1 cellular context compared by ENCODE assay signal in the genomic region with DNA sequence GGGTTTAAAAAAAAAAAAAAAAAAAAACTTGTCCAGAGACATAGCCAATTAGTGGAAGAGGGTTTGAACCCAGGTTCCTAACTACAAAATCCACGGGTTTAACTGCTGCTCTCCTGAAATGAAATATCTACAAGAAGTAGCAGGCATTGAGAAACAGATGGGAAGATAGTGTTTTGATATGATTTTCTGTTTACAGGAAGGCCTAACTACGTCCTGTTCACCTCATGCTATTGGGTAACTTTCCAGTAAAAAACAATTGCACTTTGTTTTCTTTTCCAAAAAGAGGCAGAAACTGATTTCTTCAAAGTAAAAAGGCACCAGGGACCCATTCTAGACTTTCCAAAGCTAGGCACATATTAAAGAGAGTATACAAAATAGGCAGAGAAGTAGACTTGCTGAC.
TF ChIP-seq lines count a peak whose summit lies in the region.

No MANE protein-coding gene starts in this region.

TF ChIP-seq in HepG2, 621 proteins besides CTCF, POLR2A, EP300 and RAD21:
- TF ChIP-seq SOX5 (CRISPR knock-in tag; IDR thresholded peaks at IDR 0.05; ENCODE audit: borderline replicate concordance) (peak; percentile 64; the same call in 1 of the 2 replicates), NR2C2 (CRISPR knock-in tag; IDR thresholded peaks at IDR 0.05; ENCODE audit: borderline replicate concordance) (no peak), HMG20A (CRISPR knock-in tag; IDR thresholded peaks at IDR 0.05; ENCODE audit: borderline replicate concordance) (peak; percentile 12; the same call in 1 of the 2 replicates), TEAD3 (CRISPR knock-in tag; optimal IDR thresholded peaks at IDR 0.05; ENCODE audit: borderline replicate concordance) (no peak), FOXP4 (CRISPR knock-in tag; IDR thresholded peaks at IDR 0.05) (0 out of 2 replicates have a peak, but pooled peaks have one; percentile 22), CEBPG (CRISPR knock-in tag; IDR thresholded peaks at IDR 0.05) (peak; percentile 42), ZNF484 (CRISPR knock-in tag; IDR thresholded peaks at IDR 0.05; ENCODE audit: borderline replicate concordance, low read depth) (no peak), MLX (CRISPR knock-in tag; IDR thresholded peaks at IDR 0.05) (no peak), FOXP1 (IDR thresholded peaks at IDR 0.05) (no peak), FOXP1 (CRISPR knock-in tag; IDR thresholded peaks at IDR 0.05) (0 out of 2 replicates have a peak, but pooled peaks have one; percentile 30), SOX6 (IDR thresholded peaks at IDR 0.05) (no peak), SOX6 (CRISPR knock-in tag; IDR thresholded peaks at IDR 0.05) (peak; percentile 33; the same call in 1 of the 2 replicates), KMT2A (CRISPR knock-in tag; IDR thresholded peaks at IDR 0.05) (no peak), GATAD2A (CRISPR knock-in tag; IDR thresholded peaks at IDR 0.05) (peak; percentile 45; the same call in 1 of the 2 replicates), ZNF597 (CRISPR knock-in tag; IDR thresholded peaks at IDR 0.05) (no peak), FOXA3 (CRISPR knock-in tag; IDR thresholded peaks at IDR 0.05) (peak; percentile 26; the same call in 1 of the 2 replicates), SOX13 (IDR thresholded peaks at IDR 0.05) (no peak), SOX13 (CRISPR knock-in tag; conservative IDR thresholded peaks at IDR 0.05 in 1 of 2, IDR thresholded peaks at IDR 0.05 in 1 of 2) (peak in 1 of 2 experiments; percentile 36; a peak in 1 of 4 replicates), CEBPB (IDR thresholded peaks at IDR 0.05; ENCODE audit: borderline replicate concordance, low read depth, low read length) (0 out of 2 replicates have a peak, but pooled peaks have one; percentile 10), SAP130 (CRISPR knock-in tag; IDR thresholded peaks at IDR 0.05; ENCODE audit: low read depth) (peak; percentile 36; the same call in 1 of the 2 replicates), ESRRA (CRISPR knock-in tag; IDR thresholded peaks at IDR 0.05; ENCODE audit: low read depth) (no peak), ZNF605 (CRISPR knock-in tag; IDR thresholded peaks at IDR 0.05) (no peak)
- TF ChIP-seq, protein P1, sequence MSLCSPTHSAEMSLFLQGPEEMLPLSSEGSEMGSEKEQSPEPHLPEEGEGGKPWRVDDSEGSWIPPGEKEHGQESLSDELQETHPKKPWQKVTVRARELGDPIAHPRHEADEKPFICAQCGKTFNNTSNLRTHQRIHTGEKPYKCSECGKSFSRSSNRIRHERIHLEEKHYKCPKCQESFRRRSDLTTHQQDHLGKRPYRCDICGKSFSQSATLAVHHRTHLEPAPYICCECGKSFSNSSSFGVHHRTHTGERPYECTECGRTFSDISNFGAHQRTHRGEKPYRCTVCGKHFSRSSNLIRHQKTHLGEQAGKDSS (CRISPR knock-in tag; IDR thresholded peaks at IDR 0.05; ENCODE audit: borderline replicate concordance, low read depth): no peak
- TF ChIP-seq, protein P2, sequence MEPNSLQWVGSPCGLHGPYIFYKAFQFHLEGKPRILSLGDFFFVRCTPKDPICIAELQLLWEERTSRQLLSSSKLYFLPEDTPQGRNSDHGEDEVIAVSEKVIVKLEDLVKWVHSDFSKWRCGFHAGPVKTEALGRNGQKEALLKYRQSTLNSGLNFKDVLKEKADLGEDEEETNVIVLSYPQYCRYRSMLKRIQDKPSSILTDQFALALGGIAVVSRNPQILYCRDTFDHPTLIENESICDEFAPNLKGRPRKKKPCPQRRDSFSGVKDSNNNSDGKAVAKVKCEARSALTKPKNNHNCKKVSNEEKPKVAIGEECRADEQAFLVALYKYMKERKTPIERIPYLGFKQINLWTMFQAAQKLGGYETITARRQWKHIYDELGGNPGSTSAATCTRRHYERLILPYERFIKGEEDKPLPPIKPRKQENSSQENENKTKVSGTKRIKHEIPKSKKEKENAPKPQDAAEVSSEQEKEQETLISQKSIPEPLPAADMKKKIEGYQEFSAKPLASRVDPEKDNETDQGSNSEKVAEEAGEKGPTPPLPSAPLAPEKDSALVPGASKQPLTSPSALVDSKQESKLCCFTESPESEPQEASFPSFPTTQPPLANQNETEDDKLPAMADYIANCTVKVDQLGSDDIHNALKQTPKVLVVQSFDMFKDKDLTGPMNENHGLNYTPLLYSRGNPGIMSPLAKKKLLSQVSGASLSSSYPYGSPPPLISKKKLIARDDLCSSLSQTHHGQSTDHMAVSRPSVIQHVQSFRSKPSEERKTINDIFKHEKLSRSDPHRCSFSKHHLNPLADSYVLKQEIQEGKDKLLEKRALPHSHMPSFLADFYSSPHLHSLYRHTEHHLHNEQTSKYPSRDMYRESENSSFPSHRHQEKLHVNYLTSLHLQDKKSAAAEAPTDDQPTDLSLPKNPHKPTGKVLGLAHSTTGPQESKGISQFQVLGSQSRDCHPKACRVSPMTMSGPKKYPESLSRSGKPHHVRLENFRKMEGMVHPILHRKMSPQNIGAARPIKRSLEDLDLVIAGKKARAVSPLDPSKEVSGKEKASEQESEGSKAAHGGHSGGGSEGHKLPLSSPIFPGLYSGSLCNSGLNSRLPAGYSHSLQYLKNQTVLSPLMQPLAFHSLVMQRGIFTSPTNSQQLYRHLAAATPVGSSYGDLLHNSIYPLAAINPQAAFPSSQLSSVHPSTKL (CRISPR knock-in tag; IDR thresholded peaks at IDR 0.05): peak; percentile 16; the same call in 1 of the 2 replicates
- TF ChIP-seq, protein P3, sequence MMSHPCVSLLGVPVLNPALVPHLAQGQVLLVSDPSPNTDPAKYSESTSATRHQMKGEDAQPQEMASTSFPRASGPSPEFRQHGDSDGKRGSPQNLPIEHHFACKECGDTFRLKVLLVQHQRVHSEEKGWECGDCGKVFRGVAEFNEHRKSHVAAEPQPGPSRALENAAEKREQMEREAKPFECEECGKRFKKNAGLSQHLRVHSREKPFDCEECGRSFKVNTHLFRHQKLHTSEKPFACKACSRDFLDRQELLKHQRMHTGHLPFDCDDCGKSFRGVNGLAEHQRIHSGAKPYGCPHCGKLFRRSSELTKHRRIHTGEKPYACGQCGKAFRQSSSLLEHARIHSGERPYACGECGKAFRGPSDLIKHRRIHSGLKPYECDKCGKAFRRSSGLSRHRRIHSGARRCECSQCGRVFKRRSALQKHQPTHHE (CRISPR knock-in tag; IDR thresholded peaks at IDR 0.05; ENCODE audit: borderline replicate concordance): no peak
- TF ChIP-seq, protein P4, sequence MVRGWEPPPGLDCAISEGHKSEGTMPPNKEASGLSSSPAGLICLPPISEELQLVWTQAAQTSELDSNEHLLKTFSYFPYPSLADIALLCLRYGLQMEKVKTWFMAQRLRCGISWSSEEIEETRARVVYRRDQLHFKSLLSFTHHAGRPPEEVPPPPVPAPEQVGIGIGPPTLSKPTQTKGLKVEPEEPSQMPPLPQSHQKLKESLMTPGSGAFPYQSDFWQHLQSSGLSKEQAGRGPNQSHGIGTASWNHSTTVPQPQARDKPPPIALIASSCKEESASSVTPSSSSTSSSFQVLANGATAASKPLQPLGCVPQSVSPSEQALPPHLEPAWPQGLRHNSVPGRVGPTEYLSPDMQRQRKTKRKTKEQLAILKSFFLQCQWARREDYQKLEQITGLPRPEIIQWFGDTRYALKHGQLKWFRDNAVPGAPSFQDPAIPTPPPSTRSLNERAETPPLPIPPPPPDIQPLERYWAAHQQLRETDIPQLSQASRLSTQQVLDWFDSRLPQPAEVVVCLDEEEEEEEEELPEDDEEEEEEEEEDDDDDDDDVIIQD (CRISPR knock-in tag; IDR thresholded peaks at IDR 0.05; ENCODE audit: low read depth): 0 out of 2 replicates have a peak, but pooled peaks have one; percentile 4
- TF ChIP-seq, protein P5, sequence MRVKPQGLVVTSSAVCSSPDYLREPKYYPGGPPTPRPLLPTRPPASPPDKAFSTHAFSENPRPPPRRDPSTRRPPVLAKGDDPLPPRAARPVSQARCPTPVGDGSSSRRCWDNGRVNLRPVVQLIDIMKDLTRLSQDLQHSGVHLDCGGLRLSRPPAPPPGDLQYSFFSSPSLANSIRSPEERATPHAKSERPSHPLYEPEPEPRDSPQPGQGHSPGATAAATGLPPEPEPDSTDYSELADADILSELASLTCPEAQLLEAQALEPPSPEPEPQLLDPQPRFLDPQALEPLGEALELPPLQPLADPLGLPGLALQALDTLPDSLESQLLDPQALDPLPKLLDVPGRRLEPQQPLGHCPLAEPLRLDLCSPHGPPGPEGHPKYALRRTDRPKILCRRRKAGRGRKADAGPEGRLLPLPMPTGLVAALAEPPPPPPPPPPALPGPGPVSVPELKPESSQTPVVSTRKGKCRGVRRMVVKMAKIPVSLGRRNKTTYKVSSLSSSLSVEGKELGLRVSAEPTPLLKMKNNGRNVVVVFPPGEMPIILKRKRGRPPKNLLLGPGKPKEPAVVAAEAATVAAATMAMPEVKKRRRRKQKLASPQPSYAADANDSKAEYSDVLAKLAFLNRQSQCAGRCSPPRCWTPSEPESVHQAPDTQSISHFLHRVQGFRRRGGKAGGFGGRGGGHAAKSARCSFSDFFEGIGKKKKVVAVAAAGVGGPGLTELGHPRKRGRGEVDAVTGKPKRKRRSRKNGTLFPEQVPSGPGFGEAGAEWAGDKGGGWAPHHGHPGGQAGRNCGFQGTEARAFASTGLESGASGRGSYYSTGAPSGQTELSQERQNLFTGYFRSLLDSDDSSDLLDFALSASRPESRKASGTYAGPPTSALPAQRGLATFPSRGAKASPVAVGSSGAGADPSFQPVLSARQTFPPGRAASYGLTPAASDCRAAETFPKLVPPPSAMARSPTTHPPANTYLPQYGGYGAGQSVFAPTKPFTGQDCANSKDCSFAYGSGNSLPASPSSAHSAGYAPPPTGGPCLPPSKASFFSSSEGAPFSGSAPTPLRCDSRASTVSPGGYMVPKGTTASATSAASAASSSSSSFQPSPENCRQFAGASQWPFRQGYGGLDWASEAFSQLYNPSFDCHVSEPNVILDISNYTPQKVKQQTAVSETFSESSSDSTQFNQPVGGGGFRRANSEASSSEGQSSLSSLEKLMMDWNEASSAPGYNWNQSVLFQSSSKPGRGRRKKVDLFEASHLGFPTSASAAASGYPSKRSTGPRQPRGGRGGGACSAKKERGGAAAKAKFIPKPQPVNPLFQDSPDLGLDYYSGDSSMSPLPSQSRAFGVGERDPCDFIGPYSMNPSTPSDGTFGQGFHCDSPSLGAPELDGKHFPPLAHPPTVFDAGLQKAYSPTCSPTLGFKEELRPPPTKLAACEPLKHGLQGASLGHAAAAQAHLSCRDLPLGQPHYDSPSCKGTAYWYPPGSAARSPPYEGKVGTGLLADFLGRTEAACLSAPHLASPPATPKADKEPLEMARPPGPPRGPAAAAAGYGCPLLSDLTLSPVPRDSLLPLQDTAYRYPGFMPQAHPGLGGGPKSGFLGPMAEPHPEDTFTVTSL (CRISPR knock-in tag; IDR thresholded peaks at IDR 0.05; ENCODE audit: borderline replicate concordance): 0 out of 2 replicates have a peak, but pooled peaks have one; percentile 26
